Comparison of ENCODE assay signal across 8 cellular contexts in genomic region chr18:3585656-3586509, GRCh38.
DNase-seq lines count a peak whose midpoint lies in the region; ATAC-seq, FAIRE-seq and TF ChIP-seq lines count a peak whose summit lies in the region.

No MANE protein-coding gene starts in this region.

- intact Hi-C loops in upper lobe of right lung (cut with DNase I), result no loop called here

- H3K36me3 Mint-ChIP-seq in activated T-cell treated with anti-CD3 and anti-CD28 coated beads, Interleukin-2, amount 50 U/mL, for 72 hours (ENCODE audit: insufficient read depth in 2 of 2), result no peaks in the 10 kb centered on the region
- H3K36me3 Mint-ChIP-seq in neural crest cell (ENCODE audit: low read depth), result no peaks in the 10 kb centered on the region

- peaks cover 53% of the 10 kb centered on the region for H3K4me1 Mint-ChIP-seq in activated T-cell treated with anti-CD3 and anti-CD28 coated beads, Interleukin-2, amount 50 U/mL, for 72 hours (ENCODE audit: low read depth)
- peaks cover 23% of the 10 kb centered on the region for H3K4me1 Mint-ChIP-seq in neural crest cell

- peak overlapping the region; percentile 66 to 67 for H3K4me3 Mint-ChIP-seq in activated T-cell treated with anti-CD3 and anti-CD28 coated beads, Interleukin-2, amount 50 U/mL, for 72 hours
- peak overlapping the region; percentile 9 for H3K4me3 Mint-ChIP-seq in neural crest cell

- no peaks in the 10 kb centered on the region for H3K36me3 ChIP-seq in upper lobe of right lung

- H3K27ac ChIP-seq in upper lobe of right lung, result no peak overlapping the region

- H3K27me3 Mint-ChIP-seq in activated T-cell treated with anti-CD3 and anti-CD28 coated beads, Interleukin-2, amount 50 U/mL, for 72 hours (ENCODE audit: low read depth), result no peaks in the 10 kb centered on the region
- H3K27me3 Mint-ChIP-seq in neural crest cell (ENCODE audit: low read depth), result no peaks in the 10 kb centered on the region

- peak overlapping the region; percentile 74 for H3K27ac Mint-ChIP-seq in activated T-cell treated with anti-CD3 and anti-CD28 coated beads, Interleukin-2, amount 50 U/mL, for 72 hours
- no peak overlapping the region for H3K27ac Mint-ChIP-seq in neural crest cell (ENCODE audit: unreplicated experiment)

- DNase-seq in D721Med (ENCODE audit: insufficient read length, low spot score) (peak; percentile 74), KG1 (lab: John Stamatoyannopoulos, UW) (peak; percentile 62), fibroblast of mammary gland (ENCODE audit: low read depth) (peak; percentile 89), neural crest cell (ENCODE audit: low read depth, low spot score) (peak; percentile 79), upper lobe of right lung (peak; percentile 89)
- DNase-seq in activated T-cell treated with anti-CD3 and anti-CD28 coated beads, Interleukin-2, amount 50 U/mL, for 72 hours, result peak; percentile 71 to 75

- FAIRE-seq in D721Med (lab: Jason Lieb, UNC), result no peak

- H3K9me3 ChIP-seq in upper lobe of right lung, result no peaks in the 10 kb centered on the region

- H3K27me3 ChIP-seq in upper lobe of right lung, result no peaks in the 10 kb centered on the region

- TF ChIP-seq CTCF in D721Med (IDR thresholded peaks at IDR 0.05; ENCODE audit: insufficient read depth, missing control alignments), result peak; percentile 80
- TF ChIP-seq CTCF in fibroblast of mammary gland (conservative IDR thresholded peaks at IDR 0.05; ENCODE audit: control insufficient read depth, insufficient read depth, low read depth, low read length), result peak; percentile 85
- peak; percentile 81 for TF ChIP-seq CTCF in neural crest cell (conservative IDR thresholded peaks at IDR 0.05)
- TF ChIP-seq CTCF in upper lobe of right lung (IDR thresholded peaks at IDR 0.05), result peak; percentile 76

- no peak overlapping the region for H3K4me3 ChIP-seq in fibroblast of mammary gland (ENCODE audit: control insufficient read depth, low read depth, low read length)
- no peak overlapping the region for H3K4me3 ChIP-seq in upper lobe of right lung

- H3K4me1 ChIP-seq in upper lobe of right lung, result peaks cover 8% of the 10 kb centered on the region

- ATAC-seq in GM21576 (IDR thresholded peaks at IDR 0.05; ENCODE audit: unreplicated experiment), result peak; percentile 3
- ATAC-seq in activated T-cell treated with anti-CD3 and anti-CD28 coated beads, Interleukin-2, amount 50 U/mL, for 72 hours (replicated peaks in 1 of 2), result peak; percentile 57 to 69
- peak; percentile 98 for ATAC-seq in upper lobe of right lung

- H3K9me3 Mint-ChIP-seq in activated T-cell treated with anti-CD3 and anti-CD28 coated beads, Interleukin-2, amount 50 U/mL, for 72 hours, result no peaks in the 10 kb centered on the region
- H3K9me3 Mint-ChIP-seq in neural crest cell, result no peaks in the 10 kb centered on the region

TF ChIP-seq in PFSK-1, 5 proteins besides CTCF, POLR2A, EP300 and RAD21:
- TF ChIP-seq POLR2AphosphoS5 (IDR thresholded peaks at IDR 0.05; ENCODE audit: low read depth, low read length) (no peak), SIN3A (IDR thresholded peaks at IDR 0.05; ENCODE audit: borderline replicate concordance, insufficient read depth, low read length) (no peak), FOXP2 (optimal IDR thresholded peaks at IDR 0.05; ENCODE audit: borderline replicate concordance, extremely low read depth, extremely low read length, insufficient read depth) (peak; percentile 77)

Comparison
In these comparisons a context has a peak if more than half of its experiments do, and no peak if none do; other contexts are left out.
1. ATAC-seq: peak in every context shown above with its lines; median percentile 98 in upper lobe of right lung; 63 in activated T-cell treated with anti-CD3 and anti-CD28 coated beads, Interleukin-2, amount 50 U/mL, for 72 hours; 3 in GM21576.